11 cellular contexts compared by ENCODE assay signal in genomic region chr3:12838179-12838965, GRCh38. TPM values are rescaled to one million over a fixed set of nuclear protein-coding genes. Genes with fewer than 3 reads are reported as not detected.
A peak's percentile ranks its signal among the peaks of the same experiment; 100 is the strongest.
DNase-seq lines count a peak whose midpoint lies in the region; ATAC-seq, FAIRE-seq and TF ChIP-seq lines count a peak whose summit lies in the region.
"Had no signal": no experiment of that assay in that cellular context is flagged by ENCODE, and none has a peak within 500 bp of the region (broad histone marks: within the 10 kb centered on the region; RNA-seq: fewer than 3 reads in every experiment).

No MANE protein-coding gene starts in this region.

- H3K9me3 Mint-ChIP-seq in chondrocyte (ENCODE audit: low read depth), result no peaks in the 10 kb centered on the region
- H3K9me3 Mint-ChIP-seq in osteocyte (ENCODE audit: unreplicated experiment), result no peaks in the 10 kb centered on the region

- POLR2A ChIA-PET in SK-N-SH (lab: Yijun Ruan, JAX), result no interaction called here

- H3K4me3 Mint-ChIP-seq in chondrocyte (ENCODE audit: unreplicated experiment), result peak overlapping the region; percentile 27
- peak overlapping the region; percentile 14 for H3K4me3 Mint-ChIP-seq in osteocyte (ENCODE audit: unreplicated experiment)

- H2AFZ ChIP-seq in SK-N-SH (ENCODE audit: low read depth) (no peak overlapping the region), MM.1S (ENCODE audit: low read length) (no peak overlapping the region)

- H3K4me3 ChIP-seq in SK-N-SH (ENCODE audit: low read depth in 2 of 2, low read length in 1 of 2) (peak overlapping the region; percentile 19 to 78; a peak in 2 of 4 replicates), MM.1S (ENCODE audit: low read length) (no peak overlapping the region)

- peaks cover 22 to 29% of the 10 kb centered on the region in 2 experiments; a peak in 3 of 4 replicates for H3K4me1 ChIP-seq in SK-N-SH (ENCODE audit: control insufficient read depth in 1 of 2, insufficient read depth in 2 of 2, low read depth in 1 of 2, low read length in 1 of 2)
- peaks cover 19% of the 10 kb centered on the region; the same call in 1 of the 2 replicates for H3K4me1 ChIP-seq in MM.1S (ENCODE audit: low read length)

- peak overlapping the region; percentile 49 for H3K27ac Mint-ChIP-seq in chondrocyte (ENCODE audit: unreplicated experiment)
- H3K27ac Mint-ChIP-seq in osteocyte (ENCODE audit: unreplicated experiment), result peak overlapping the region; percentile 27

- peaks cover 28% of the 10 kb centered on the region for H3F3A ChIP-seq in SK-N-SH (replicated peaks; ENCODE audit: insufficient read depth)
- H3F3A ChIP-seq in MM.1S (ENCODE audit: insufficient read depth, low read length), result peaks cover 23% of the 10 kb centered on the region

- CTCF ChIA-PET in SK-N-SH (lab: Yijun Ruan, JAX), result interaction anchor here (0.9 to 2.1 kb wide), 2 partner anchors 53 to 132 kb away, joined by 3 to 6 read pairs; no protein-coding TSS in a partner anchor

- H3K4me1 Mint-ChIP-seq in chondrocyte (ENCODE audit: low read depth), result peaks cover 48% of the 10 kb centered on the region
- H3K4me1 Mint-ChIP-seq in osteocyte (ENCODE audit: unreplicated experiment), result peaks cover 41% of the 10 kb centered on the region

- no peak for DNase-seq in SK-N-SH
- no peak for DNase-seq in MM.1S
- DNase-seq in chondrocyte (ENCODE audit: low spot score), result no peak
- no peak for DNase-seq in osteocyte (ENCODE audit: extremely low spot score, unreplicated experiment)
- no peak for DNase-seq in NCI-H82 (lab: John Stamatoyannopoulos, UW)
- DNase-seq in superior temporal gyrus (ENCODE audit: extremely low spot score), result no peak
- no peak for DNase-seq in RCC 7860 (ENCODE audit: low spot score)
- DNase-seq: H7 had no signal

- peak overlapping the region; percentile 83 for H3K4me2 ChIP-seq in SK-N-SH
- peak overlapping the region; percentile 58; the same call in 1 of the 2 replicates for H3K4me2 ChIP-seq in MM.1S (ENCODE audit: low read depth, low read length)

- H3K9me3 ChIP-seq in SK-N-SH (no peaks in the 10 kb centered on the region), MM.1S (replicated peaks; ENCODE audit: insufficient read depth, low read length) (no peaks in the 10 kb centered on the region)

- H3K79me2 ChIP-seq in SK-N-SH (ENCODE audit: insufficient read depth) (peaks cover 51% of the 10 kb centered on the region), MM.1S (ENCODE audit: low read length) (peaks cover 57% of the 10 kb centered on the region)

- H3K9ac ChIP-seq in SK-N-SH (no peak overlapping the region), MM.1S (ENCODE audit: low read length) (no peak overlapping the region)

- H3K27me3 ChIP-seq in SK-N-SH (ENCODE audit: insufficient read depth) (no peaks in the 10 kb centered on the region), MM.1S (replicated peaks; ENCODE audit: insufficient read depth, low read length) (no peaks in the 10 kb centered on the region)

- FAIRE-seq in RCC 7860 (lab: Jason Lieb, UNC), result no peak
- FAIRE-seq: A204.1, GM18507 had no signal

- no peak for TF ChIP-seq RAD21 in SK-N-SH (IDR thresholded peaks at IDR 0.05; ENCODE audit: low read length)

- no peak for TF ChIP-seq EP300 in SK-N-SH (IDR thresholded peaks at IDR 0.05; ENCODE audit: borderline replicate concordance in 1 of 2, low read depth in 1 of 2, low read length in 1 of 2)

- H3K36me3 ChIP-seq in SK-N-SH (replicated peaks in 1 of 2; ENCODE audit: control insufficient read depth in 1 of 2, insufficient read depth in 2 of 2, low read length in 1 of 2), result peaks cover 63% of the 10 kb centered on the region in 2 experiments
- peaks cover 40% of the 10 kb centered on the region for H3K36me3 ChIP-seq in MM.1S (replicated peaks; ENCODE audit: insufficient read depth, low read length)

- no peak overlapping the region for H3K27ac ChIP-seq in SK-N-SH (ENCODE audit: low read depth in 2 of 2, low read length in 1 of 2)
- H3K27ac ChIP-seq in MM.1S (ENCODE audit: low read length), result no peak overlapping the region

- 73% methylated on average over 13 of the region's 13 CpGs for WGBS in SK-N-SH (ENCODE audit: low lambda C conversion rate)

- H3K9me2 ChIP-seq in SK-N-SH (no peaks in the 10 kb centered on the region), MM.1S (replicated peaks; ENCODE audit: insufficient read depth, low read length) (no peaks in the 10 kb centered on the region)

- TF ChIP-seq CTCF in SK-N-SH (IDR thresholded peaks at IDR 0.05) (no peak), MM.1S (IDR thresholded peaks at IDR 0.05; ENCODE audit: low read length) (no peak), chondrocyte (IDR thresholded peaks at IDR 0.05) (no peak), osteocyte (IDR thresholded peaks at IDR 0.05) (no peak)

- peaks cover 40% of the 10 kb centered on the region for H3K36me3 Mint-ChIP-seq in chondrocyte (ENCODE audit: low read depth)
- H3K36me3 Mint-ChIP-seq in osteocyte (ENCODE audit: unreplicated experiment), result peaks cover 40% of the 10 kb centered on the region

- H3K27me3 Mint-ChIP-seq in chondrocyte (ENCODE audit: low read depth) (no peaks in the 10 kb centered on the region), osteocyte (ENCODE audit: unreplicated experiment) (no peaks in the 10 kb centered on the region)

- ATAC-seq in SK-N-SH treated with all-trans-retinoic acid at 6 μM for 48 hours, result no peak

- H4K20me1 ChIP-seq in SK-N-SH (ENCODE audit: insufficient read depth) (peaks cover 71% of the 10 kb centered on the region), MM.1S (ENCODE audit: insufficient read depth, low read length) (peaks cover 43% of the 10 kb centered on the region)

TF ChIP-seq in SK-N-SH, 30 proteins besides CTCF, POLR2A, EP300 and RAD21:
- TF ChIP-seq MXI1 (IDR thresholded peaks at IDR 0.05; ENCODE audit: low read depth, low read length) (no peak), GABPA (IDR thresholded peaks at IDR 0.05; ENCODE audit: low read depth) (no peak), USF2 (IDR thresholded peaks at IDR 0.05; ENCODE audit: borderline replicate concordance, low read depth, low read length) (no peak), SMC3 (IDR thresholded peaks at IDR 0.05; ENCODE audit: low read depth, low read length) (no peak), FOXJ3 (CRISPR knock-in tag; IDR thresholded peaks at IDR 0.05) (no peak), TCF12 (IDR thresholded peaks at IDR 0.05) (no peak), TEAD4 (IDR thresholded peaks at IDR 0.05; ENCODE audit: borderline replicate concordance, insufficient read depth) (no peak), TAF1 (IDR thresholded peaks at IDR 0.05; ENCODE audit: borderline replicate concordance, low read depth, low read length) (no peak), MEF2A (IDR thresholded peaks at IDR 0.05; ENCODE audit: borderline replicate concordance, low read depth) (no peak), GATA2 (CRISPR knock-in tag; IDR thresholded peaks at IDR 0.05) (no peak), NFIC (IDR thresholded peaks at IDR 0.05; ENCODE audit: borderline replicate concordance) (no peak), YY1 (IDR thresholded peaks at IDR 0.05; ENCODE audit: low read depth) (no peak), NRF1 (IDR thresholded peaks at IDR 0.05; ENCODE audit: low read depth, low read length) (no peak), ELF1 (IDR thresholded peaks at IDR 0.05) (no peak), SIN3A (IDR thresholded peaks at IDR 0.05; ENCODE audit: borderline replicate concordance, low read depth, low read length) (no peak)

TF ChIP-seq in SK-N-SH treated with all-trans-retinoic acid at 6 μM for 48 hours, 23 proteins besides CTCF, POLR2A, EP300 and RAD21 (continues in another document):
- TF ChIP-seq ZNF70 (CRISPR knock-in tag; IDR thresholded peaks at IDR 0.05) (no peak), ARNTL (CRISPR knock-in tag; IDR thresholded peaks at IDR 0.05; ENCODE audit: borderline replicate concordance, low read depth) (no peak), ESRRG (CRISPR knock-in tag; IDR thresholded peaks at IDR 0.05) (no peak), ZNF565 (CRISPR knock-in tag; conservative IDR thresholded peaks at IDR 0.05; ENCODE audit: low read depth) (no peak), OSR1 (CRISPR knock-in tag; IDR thresholded peaks at IDR 0.05) (no peak), PATZ1 (CRISPR knock-in tag; IDR thresholded peaks at IDR 0.05; ENCODE audit: borderline replicate concordance) (no peak), ZC3H10 (CRISPR knock-in tag; IDR thresholded peaks at IDR 0.05) (no peak)

RNA-seq across cellular contexts. Expression of gene RPL32, which starts 3.0 kb away (rescaled TPM):
- 2,077 and 2,311 TPM in 2 replicates for polyA plus RNA-seq in SK-N-SH (2012; rRNA removed)
- 2,462 and 2,641 TPM in 2 replicates for polyA plus RNA-seq in SK-N-SH (2012; cell fraction: cytosol; rRNA removed)
- polyA plus RNA-seq in SK-N-SH (2012; cell fraction: nucleus; rRNA removed), result 576 and 604 TPM in 2 replicates
- total RNA-seq in chondrocyte (960 to 1,087 TPM (median 972 TPM) in 3 replicates), osteocyte (1,247 and 1,287 TPM in 2 replicates)

RNA-seq across cellular contexts. Expression of gene CAND2, which starts 41.9 kb away (rescaled TPM):
- polyA plus RNA-seq in SK-N-SH (2012; rRNA removed), result 1.5 TPM in 2 replicates
- 0.91 and 1.3 TPM in 2 replicates for polyA plus RNA-seq in SK-N-SH (2012; cell fraction: cytosol; rRNA removed)
- 4.4 and 5.9 TPM in 2 replicates for polyA plus RNA-seq in SK-N-SH (2012; cell fraction: nucleus; rRNA removed)
- total RNA-seq in chondrocyte (11.3 to 15.7 TPM (median 12.0 TPM) in 3 replicates), osteocyte (9.6 and 10.4 TPM in 2 replicates)
